ENCODE assay signal across 2 cellular contexts in genomic region chr3:7646851-7647250, GRCh38.
TF ChIP-seq lines count a peak whose summit lies in the region.

No MANE protein-coding gene starts in this region.

TF ChIP-seq in liver, 16 proteins besides CTCF, POLR2A, EP300 and RAD21 (continued from another document):
- TF ChIP-seq, protein P1, sequence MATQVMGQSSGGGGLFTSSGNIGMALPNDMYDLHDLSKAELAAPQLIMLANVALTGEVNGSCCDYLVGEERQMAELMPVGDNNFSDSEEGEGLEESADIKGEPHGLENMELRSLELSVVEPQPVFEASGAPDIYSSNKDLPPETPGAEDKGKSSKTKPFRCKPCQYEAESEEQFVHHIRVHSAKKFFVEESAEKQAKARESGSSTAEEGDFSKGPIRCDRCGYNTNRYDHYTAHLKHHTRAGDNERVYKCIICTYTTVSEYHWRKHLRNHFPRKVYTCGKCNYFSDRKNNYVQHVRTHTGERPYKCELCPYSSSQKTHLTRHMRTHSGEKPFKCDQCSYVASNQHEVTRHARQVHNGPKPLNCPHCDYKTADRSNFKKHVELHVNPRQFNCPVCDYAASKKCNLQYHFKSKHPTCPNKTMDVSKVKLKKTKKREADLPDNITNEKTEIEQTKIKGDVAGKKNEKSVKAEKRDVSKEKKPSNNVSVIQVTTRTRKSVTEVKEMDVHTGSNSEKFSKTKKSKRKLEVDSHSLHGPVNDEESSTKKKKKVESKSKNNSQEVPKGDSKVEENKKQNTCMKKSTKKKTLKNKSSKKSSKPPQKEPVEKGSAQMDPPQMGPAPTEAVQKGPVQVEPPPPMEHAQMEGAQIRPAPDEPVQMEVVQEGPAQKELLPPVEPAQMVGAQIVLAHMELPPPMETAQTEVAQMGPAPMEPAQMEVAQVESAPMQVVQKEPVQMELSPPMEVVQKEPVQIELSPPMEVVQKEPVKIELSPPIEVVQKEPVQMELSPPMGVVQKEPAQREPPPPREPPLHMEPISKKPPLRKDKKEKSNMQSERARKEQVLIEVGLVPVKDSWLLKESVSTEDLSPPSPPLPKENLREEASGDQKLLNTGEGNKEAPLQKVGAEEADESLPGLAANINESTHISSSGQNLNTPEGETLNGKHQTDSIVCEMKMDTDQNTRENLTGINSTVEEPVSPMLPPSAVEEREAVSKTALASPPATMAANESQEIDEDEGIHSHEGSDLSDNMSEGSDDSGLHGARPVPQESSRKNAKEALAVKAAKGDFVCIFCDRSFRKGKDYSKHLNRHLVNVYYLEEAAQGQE (IDR thresholded peaks at IDR 0.05) = peak; percentile 78
- TF ChIP-seq JUND (IDR thresholded peaks at IDR 0.05) (peak; percentile 58 to 85), FOXA1 (IDR thresholded peaks at IDR 0.05) (no peak), SP1 (IDR thresholded peaks at IDR 0.05) (peak; percentile 94), FOXA2 (IDR thresholded peaks at IDR 0.05) (peak; percentile 48), HNF4G (IDR thresholded peaks at IDR 0.05) (peak; percentile 97), MAX (IDR thresholded peaks at IDR 0.05) (peak; percentile 82)

TF ChIP-seq in HepG2, 621 proteins besides CTCF, POLR2A, EP300 and RAD21 (continued from another document):
- TF ChIP-seq, protein P2, sequence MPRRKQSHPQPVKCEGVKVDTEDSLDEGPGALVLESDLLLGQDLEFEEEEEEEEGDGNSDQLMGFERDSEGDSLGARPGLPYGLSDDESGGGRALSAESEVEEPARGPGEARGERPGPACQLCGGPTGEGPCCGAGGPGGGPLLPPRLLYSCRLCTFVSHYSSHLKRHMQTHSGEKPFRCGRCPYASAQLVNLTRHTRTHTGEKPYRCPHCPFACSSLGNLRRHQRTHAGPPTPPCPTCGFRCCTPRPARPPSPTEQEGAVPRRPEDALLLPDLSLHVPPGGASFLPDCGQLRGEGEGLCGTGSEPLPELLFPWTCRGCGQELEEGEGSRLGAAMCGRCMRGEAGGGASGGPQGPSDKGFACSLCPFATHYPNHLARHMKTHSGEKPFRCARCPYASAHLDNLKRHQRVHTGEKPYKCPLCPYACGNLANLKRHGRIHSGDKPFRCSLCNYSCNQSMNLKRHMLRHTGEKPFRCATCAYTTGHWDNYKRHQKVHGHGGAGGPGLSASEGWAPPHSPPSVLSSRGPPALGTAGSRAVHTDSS (CRISPR knock-in tag; conservative IDR thresholded peaks at IDR 0.05) = no peak
- TF ChIP-seq ZNF329 (CRISPR knock-in tag; IDR thresholded peaks at IDR 0.05; ENCODE audit: low read depth) (no peak), ZNF501 (CRISPR knock-in tag; IDR thresholded peaks at IDR 0.05) (no peak), ZNF431 (CRISPR knock-in tag; IDR thresholded peaks at IDR 0.05; ENCODE audit: borderline replicate concordance, low read depth) (no peak)
